13 cellular contexts compared by ENCODE assay signal in genomic region chr1:180585994-180586359, GRCh38. TPM values are rescaled to one million over a fixed set of nuclear protein-coding genes. Genes with fewer than 3 reads are reported as not detected.
A peak's percentile ranks its signal among the peaks of the same experiment; 100 is the strongest.
DNase-seq lines count a peak whose midpoint lies in the region; ATAC-seq and TF ChIP-seq lines count a peak whose summit lies in the region.
"Had no signal": no experiment of that assay in that cellular context is flagged by ENCODE, and none has a peak within 500 bp of the region (broad histone marks: within the 10 kb centered on the region; RNA-seq: fewer than 3 reads in every experiment).

No MANE protein-coding gene starts in this region.

- no peak for DNase-seq in stimulated activated naive CD8-positive, alpha-beta T cell treated with anti-CD3 and anti-CD28 coated beads, Interleukin-15, Interleukin-2, amounts not matched to agents 100 U/mL and 50 U/mL, for 24 hours
- DNase-seq in left lung (no peak), right cardiac atrium (no peak), foreskin fibroblast (no peak), NCI-H2196 (lab: John Stamatoyannopoulos, UW; ENCODE audit: unreplicated experiment) (no peak)
- DNase-seq: activated effector memory CD4-positive, alpha-beta T cell treated with anti-CD3 and anti-CD28 coated beads, Interleukin-2, amount 50 U/mL, for 16 hours had no signal

- H3K4me3 ChIP-seq in left lung (no peak overlapping the region), right cardiac atrium (ENCODE audit: low read length) (no peak overlapping the region), foreskin fibroblast (ENCODE audit: low read depth in 1 of 2, low read length in 2 of 2) (no peak overlapping the region)
- H3K4me3 ChIP-seq: MG63 had no signal

- H3K9me3 Mint-ChIP-seq in stimulated activated naive CD8-positive, alpha-beta T cell treated with anti-CD3 and anti-CD28 coated beads, Interleukin-15, Interleukin-2, amounts not matched to agents 100 ng/mL and 50 ng/mL, for 24 hours, result peaks cover 9% of the 10 kb centered on the region
- H3K9me3 Mint-ChIP-seq in activated T-helper 17 cell treated with anti-CD3 and anti-CD28 coated beads, Interleukin-2, amount 50 U/mL, for 72 hours, result peaks cover 4% of the 10 kb centered on the region
- H3K9me3 Mint-ChIP-seq: central memory CD8-positive, alpha-beta T cell had no signal

- H3K9me3 ChIP-seq in left lung (peaks cover 0 to 8% of the 10 kb centered on the region in 2 donors), right cardiac atrium (ENCODE audit: control insufficient read depth, low read length) (no peaks in the 10 kb centered on the region)

- peaks cover 21% of the 10 kb centered on the region for H3K4me1 Mint-ChIP-seq in stimulated activated naive CD8-positive, alpha-beta T cell treated with anti-CD3 and anti-CD28 coated beads, Interleukin-15, Interleukin-2, amounts not matched to agents 100 ng/mL and 50 ng/mL, for 24 hours (ENCODE audit: low read depth)
- H3K4me1 Mint-ChIP-seq in activated T-helper 17 cell treated with anti-CD3 and anti-CD28 coated beads, Interleukin-2, amount 50 U/mL, for 72 hours, result peaks cover 14% of the 10 kb centered on the region
- H3K4me1 Mint-ChIP-seq: central memory CD8-positive, alpha-beta T cell had no signal

- no peak for ATAC-seq in stimulated activated naive CD8-positive, alpha-beta T cell treated with anti-CD3 and anti-CD28 coated beads, Interleukin-15, Interleukin-2, amounts not matched to agents 100 U/mL and 50 U/mL, for 24 hours
- peak; percentile 1 for ATAC-seq in activated T-helper 17 cell treated with anti-CD3 and anti-CD28 coated beads, Interleukin-2, amount 50 U/mL, for 72 hours (replicated peaks)
- ATAC-seq in left lung (no peak), right cardiac atrium (no peak), HG03108 (IDR thresholded peaks at IDR 0.05; ENCODE audit: unreplicated experiment) (no peak)

- H3K27me3 ChIP-seq in left lung, result no peaks in the 10 kb centered on the region
- no peaks in the 10 kb centered on the region for H3K27me3 ChIP-seq in right cardiac atrium (ENCODE audit: control insufficient read depth, insufficient read depth)
- H3K27me3 ChIP-seq: MG63 had no signal

- no peaks in the 10 kb centered on the region for H3K36me3 Mint-ChIP-seq in stimulated activated naive CD8-positive, alpha-beta T cell treated with anti-CD3 and anti-CD28 coated beads, Interleukin-15, Interleukin-2, amounts not matched to agents 100 ng/mL and 50 ng/mL, for 24 hours (ENCODE audit: low read depth)
- H3K36me3 Mint-ChIP-seq in activated T-helper 17 cell treated with anti-CD3 and anti-CD28 coated beads, Interleukin-2, amount 50 U/mL, for 72 hours (ENCODE audit: low read depth), result no peaks in the 10 kb centered on the region

- peaks cover 3% of the 10 kb centered on the region for H3K27me3 Mint-ChIP-seq in stimulated activated naive CD8-positive, alpha-beta T cell treated with anti-CD3 and anti-CD28 coated beads, Interleukin-15, Interleukin-2, amounts not matched to agents 100 ng/mL and 50 ng/mL, for 24 hours
- H3K27me3 Mint-ChIP-seq in activated T-helper 17 cell treated with anti-CD3 and anti-CD28 coated beads, Interleukin-2, amount 50 U/mL, for 72 hours, result no peaks in the 10 kb centered on the region

- H3K27ac ChIP-seq in left lung, result peak overlapping the region; percentile 23 to 26
- H3K27ac ChIP-seq in right cardiac atrium (ENCODE audit: low read length), result no peak overlapping the region

- TF ChIP-seq CTCF in left lung (IDR thresholded peaks at IDR 0.05) (no peak), foreskin fibroblast (IDR thresholded peaks at IDR 0.05; ENCODE audit: low read depth, low read length) (no peak)

- peaks cover 0 to 10% of the 10 kb centered on the region in 2 donors for H3K4me1 ChIP-seq in left lung
- H3K4me1 ChIP-seq in right cardiac atrium (ENCODE audit: control insufficient read depth, insufficient read depth, low read length), result no peaks in the 10 kb centered on the region

- intact Hi-C loops in left lung (cut with DNase I) (no loop called here), right cardiac atrium (cut with DNase I) (no loop called here)

- peak overlapping the region; percentile 43 for H3K27ac Mint-ChIP-seq in stimulated activated naive CD8-positive, alpha-beta T cell treated with anti-CD3 and anti-CD28 coated beads, Interleukin-15, Interleukin-2, amounts not matched to agents 100 ng/mL and 50 ng/mL, for 24 hours
- H3K27ac Mint-ChIP-seq in activated T-helper 17 cell treated with anti-CD3 and anti-CD28 coated beads, Interleukin-2, amount 50 U/mL, for 72 hours, result peak overlapping the region; percentile 95

- no peaks in the 10 kb centered on the region for H3K36me3 ChIP-seq in left lung
- H3K36me3 ChIP-seq: MG63 had no signal

- WGBS in right cardiac atrium, result 88% methylated on average over 4 of the region's 4 CpGs

- H3K4me3 Mint-ChIP-seq in stimulated activated naive CD8-positive, alpha-beta T cell treated with anti-CD3 and anti-CD28 coated beads, Interleukin-15, Interleukin-2, amounts not matched to agents 100 ng/mL and 50 ng/mL, for 24 hours, result no peak overlapping the region
- peak overlapping the region; percentile 86 for H3K4me3 Mint-ChIP-seq in activated T-helper 17 cell treated with anti-CD3 and anti-CD28 coated beads, Interleukin-2, amount 50 U/mL, for 72 hours
- H3K4me3 Mint-ChIP-seq: central memory CD8-positive, alpha-beta T cell had no signal

RNA-seq across cellular contexts. Expression of gene OVAAL, which starts 27.2 kb away (rescaled TPM):
- total RNA-seq in activated T-helper 17 cell treated with anti-CD3 and anti-CD28 coated beads, Interleukin-2, amount 50 U/mL, for 72 hours, result not detected
- total RNA-seq in left lung (not detected), right cardiac atrium (under 1 TPM; 0.39 to 0.69 (median 0.43) TPM)
- polyA plus RNA-seq in right cardiac atrium, result 1.7 TPM
- total RNA-seq: posterior vena cava; T-helper 1 cell treated with Interleukin-12 subunit alpha and Interleukin-12 subunit beta and Interleukin-4 antibody, amounts not matched to agents 30 ng/mL and 1 ng/mL, for 36 hours had no signal

RNA-seq across cellular contexts. Expression of gene XPR1, which starts 45.8 kb away (rescaled TPM):
- 10 to 100 TPM; 16.4 to 25.4 TPM for total RNA-seq in activated T-helper 17 cell treated with anti-CD3 and anti-CD28 coated beads, Interleukin-2, amount 50 U/mL, for 72 hours
- 10 to 100 TPM; 33.3 to 34.2 TPM for total RNA-seq in left lung
- 10 to 100 TPM; 22.9 to 33.4 (median 31.5) TPM for total RNA-seq in right cardiac atrium
- polyA plus RNA-seq in right cardiac atrium, result 10.7 TPM
